ENCODE assay signal across 22 cellular contexts in genomic region chr7:43022008-43022407, GRCh38.
"Had no signal": no experiment of that assay in that cellular context is flagged by ENCODE, and none has a peak within 500 bp of the region (broad histone marks: within the 10 kb centered on the region; RNA-seq: fewer than 3 reads in every experiment).

No MANE protein-coding gene starts in this region.

- H3K4me3 ChIP-seq: MG63 had no signal

- H3K27me3 ChIP-seq: MG63 had no signal

- H3K9me3 ChIP-seq: MG63, SK-N-SH had no signal

- H3K27ac ChIP-seq: HL-60, RWPE1 had no signal

- ATAC-seq: Panc1, PC-3 had no signal

- H3K36me3 ChIP-seq: MG63 had no signal

- DNase-seq: KBM-7, MG63, NCI-H1092, NCI-H1105 treated with DMSO at 0.1 percent for 48 hours, NCI-H1436, NCI-H187, NCI-H2029, NCI-H2081 treated with DMSO at 0.1 percent for 48 hours, NCI-H2171, NCI-H226, NCI-H446, NCI-H510A, NCI-H524 treated with DMSO at 0.1 percent for 48 hours, NCI-H69, NCI-H774, PC-3, SHP77, SK-N-SH had no signal

- H3K4me2 ChIP-seq: SK-N-SH had no signal

- H3K9me2 ChIP-seq: SK-N-SH had no signal

- FAIRE-seq: HTR-8/SVneo had no signal

- H3K9ac ChIP-seq: SK-N-SH had no signal
